ENCODE assay signal across 35 cellular contexts in genomic region chr22:22841598-22841997, GRCh38. TPM values are rescaled to one million over a fixed set of nuclear protein-coding genes. Genes with fewer than 3 reads are reported as not detected.
"Had no signal": no experiment of that assay in that cellular context is flagged by ENCODE, and none has a peak within 500 bp of the region (broad histone marks: within the 10 kb centered on the region; RNA-seq: fewer than 3 reads in every experiment).

No MANE protein-coding gene starts in this region.

- FAIRE-seq: endometrium, islet of Langerhans, keratinocyte had no signal

- H3K27me3 Mint-ChIP-seq: dendritic cell treated with granulocyte-macrophage colony-stimulating factor and Interleukin-4, amounts not matched to agents 40 ng/mL and 50 ng/mL, for 4 days; effector memory CD8-positive, alpha-beta T cell had no signal

- H3K36me3 ChIP-seq: colonic mucosa, esophagus squamous epithelium, gastrocnemius medialis, heart right ventricle, left lung, lower lobe of right lung had no signal

- ATAC-seq: effector memory CD8-positive, alpha-beta T cell; esophagus mucosa; gastrocnemius medialis; heart right ventricle; left cardiac atrium; left lung; left ventricle myocardium superior; lower lobe of right lung; mucosa of descending colon had no signal

- H3K27ac Mint-ChIP-seq: dendritic cell treated with granulocyte-macrophage colony-stimulating factor and Interleukin-4, amounts not matched to agents 40 ng/mL and 50 ng/mL, for 4 days; effector memory CD8-positive, alpha-beta T cell; endodermal cell; mesothelial cell of epicardium had no signal

- H3K4me1 Mint-ChIP-seq: endodermal cell, mesothelial cell of epicardium had no signal

- H3K27me3 ChIP-seq: colonic mucosa had no signal

- H3K27ac ChIP-seq: colonic mucosa, epithelial cell of prostate, esophagus squamous epithelium, gastrocnemius medialis, heart right ventricle, left lung, lower lobe of right lung had no signal

- H3K9me3 ChIP-seq: colonic mucosa, esophagus squamous epithelium, gastrocnemius medialis, left lung, lower lobe of right lung, mucosa of descending colon had no signal

- H3K4me3 ChIP-seq: colonic mucosa, esophagus squamous epithelium, gastrocnemius medialis, heart right ventricle, left lung, lower lobe of right lung, mucosa of descending colon had no signal

- H3K9me3 Mint-ChIP-seq: dendritic cell treated with granulocyte-macrophage colony-stimulating factor and Interleukin-4, amounts not matched to agents 40 ng/mL and 50 ng/mL, for 4 days; effector memory CD8-positive, alpha-beta T cell; endodermal cell; naive B cell had no signal

- H3K4me3 Mint-ChIP-seq: dendritic cell treated with granulocyte-macrophage colony-stimulating factor and Interleukin-4, amounts not matched to agents 40 ng/mL and 50 ng/mL, for 4 days; effector memory CD8-positive, alpha-beta T cell; endodermal cell; mesothelial cell of epicardium had no signal

- H3K36me3 Mint-ChIP-seq: mesothelial cell of epicardium, naive B cell had no signal

- H3K4me1 ChIP-seq: colonic mucosa, esophagus squamous epithelium, gastrocnemius medialis, left lung, lower lobe of right lung had no signal

- DNase-seq: colonic mucosa; cortex of kidney; effector CD8-positive, alpha-beta T cell; effector memory CD8-positive, alpha-beta T cell; endodermal cell; erythroblast; esophagus squamous epithelium; foreskin fibroblast; foreskin melanocyte; gastrocnemius medialis; glutamatergic neuron; head of caudate nucleus; heart right ventricle; hippocampal formation; left cardiac atrium; left lung; left ventricle myocardium superior; lower lobe of right lung; mesenchymal stem cell; mucosa of descending colon; naive B cell had no signal

RNA-seq across cellular contexts. Expression of gene IGLL5, which starts 46.0 kb away (rescaled TPM):
- total RNA-seq: dermis microvascular lymphatic vessel endothelial cell, endodermal cell, glomerular endothelial cell, kidney epithelial cell, lower leg skin, lung microvascular endothelial cell, mesenteric fat pad, mesothelial cell of epicardium, myocyte had no signal
- polyA plus RNA-seq: keratinocyte had no signal
